21 cellular contexts compared by ENCODE assay signal in the genomic region with DNA sequence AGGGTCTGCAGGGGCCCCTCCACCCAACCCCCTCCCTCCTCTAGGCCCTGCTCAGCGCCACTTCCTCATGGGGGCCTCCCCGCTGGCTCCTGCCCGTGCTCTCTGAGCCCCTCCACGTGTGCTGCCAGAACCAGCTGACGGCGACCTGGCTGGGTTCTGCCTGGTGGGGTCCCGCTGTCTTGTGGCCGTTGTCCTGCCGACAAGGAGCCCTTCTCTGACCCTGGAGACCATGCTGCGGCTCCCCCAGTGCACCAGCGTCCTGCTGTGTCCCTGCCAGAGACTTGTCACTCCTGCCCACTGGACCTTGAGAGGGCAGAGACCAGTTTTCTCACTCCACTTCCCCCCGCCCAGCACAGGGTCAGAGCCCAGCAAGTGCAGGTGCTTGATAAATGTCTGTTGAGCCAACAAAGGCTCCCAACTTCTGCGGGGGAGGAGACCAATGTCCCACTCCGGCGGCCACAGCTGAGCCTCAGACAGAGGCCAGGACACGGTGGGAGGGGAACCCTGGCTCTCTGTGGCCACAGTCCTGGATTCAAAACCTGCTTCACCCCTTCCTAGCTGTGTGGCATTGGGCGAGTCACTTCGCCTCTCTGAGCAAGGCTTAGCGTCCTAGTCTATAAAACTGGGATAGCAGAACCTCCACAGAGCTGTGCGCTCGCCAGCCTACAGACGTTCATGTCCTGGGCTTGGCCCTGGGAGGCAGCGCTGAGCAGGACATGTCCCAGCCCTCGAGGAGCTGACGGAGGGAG. TPM values are rescaled to one million over a fixed set of nuclear protein-coding genes. Genes with fewer than 3 reads are reported as not detected.
DNase-seq lines count a peak whose midpoint lies in the region; ATAC-seq, FAIRE-seq and TF ChIP-seq lines count a peak whose summit lies in the region.
"Had no signal": no experiment of that assay in that cellular context is flagged by ENCODE, and none has a peak within 500 bp of the region (broad histone marks: within the 10 kb centered on the region; RNA-seq: fewer than 3 reads in every experiment).

No MANE protein-coding gene starts in this region.

- TF ChIP-seq EP300 in HepG2 (IDR thresholded peaks at IDR 0.05; ENCODE audit: low read depth in 2 of 2, low read length in 2 of 2) (peak in 1 of 2 experiments; percentile 14; a peak in 1 of 4 replicates), HepG2 (CRISPR knock-in tag; IDR thresholded peaks at IDR 0.05; ENCODE audit: borderline replicate concordance) (no peak)

- peak overlapping the region in 2 of 3 experiments; percentile 35 to 57; a peak in 2 of 7 replicates for H3K27ac Mint-ChIP-seq in H9
- no peak overlapping the region for H3K27ac Mint-ChIP-seq in CD8-positive, alpha-beta memory T cell
- H3K27ac Mint-ChIP-seq: activated CD8-positive, alpha-beta T cell treated with anti-CD3 and anti-CD28 coated beads for 36 hours; stimulated activated memory B cell treated with anti-CD40 and anti-IgM and Interleukin-4, amounts not matched to agents 10 μg/mL and 1 μg/mL and 100 μg/mL, for 72 hours; type B pancreatic cell had no signal

- H3K9me3 Mint-ChIP-seq in H9: no peaks in the 10 kb centered on the region
- H3K9me3 Mint-ChIP-seq in CD8-positive, alpha-beta memory T cell: no peaks in the 10 kb centered on the region
- H3K9me3 Mint-ChIP-seq: activated CD8-positive, alpha-beta T cell treated with anti-CD3 and anti-CD28 coated beads for 36 hours; central memory CD8-positive, alpha-beta T cell; effector memory CD8-positive, alpha-beta T cell; stimulated activated memory B cell treated with anti-CD40 and anti-IgM and Interleukin-4, amounts not matched to agents 10 μg/mL and 1 μg/mL and 100 μg/mL, for 72 hours; type B pancreatic cell had no signal

- H3K4ac ChIP-seq in H9 (ENCODE audit: low read depth, low read length): no peak overlapping the region

- no peak overlapping the region for H2BK20ac ChIP-seq in H9 (ENCODE audit: low read depth, low read length, poor library complexity, severe bottlenecking)

- no CpG with 5 or more reads among the region's 25 CpGs for WGBS in H9 (ENCODE audit: extremely low coverage, insufficient read length, low lambda C conversion rate)
- WGBS in HepG2 (ENCODE audit: low lambda C conversion rate): 57% methylated on average over 13 of the region's 25 CpGs

- CTCF ChIA-PET in HepG2 (lab: Yijun Ruan, JAX; ENCODE audit: low intra/inter-chr PET ratio, low total read pairs): interaction anchor here (0.6 kb wide), 1 partner anchor 12 kb away, joined by 3 read pairs; no protein-coding TSS in a partner anchor
- CTCF ChIA-PET in CD8-positive, alpha-beta memory T cell (lab: Charles Lee): interaction anchor here (2.5 kb wide), 1 partner anchor 11 kb away, joined by 9 read pairs; no protein-coding TSS in a partner anchor

- no peak overlapping the region; a peak in 1 of 5 replicates for H3K4me3 Mint-ChIP-seq in H9
- H3K4me3 Mint-ChIP-seq in CD8-positive, alpha-beta memory T cell: no peak overlapping the region
- H3K4me3 Mint-ChIP-seq: activated CD8-positive, alpha-beta T cell treated with anti-CD3 and anti-CD28 coated beads for 36 hours; central memory CD8-positive, alpha-beta T cell; effector memory CD8-positive, alpha-beta T cell; stimulated activated memory B cell treated with anti-CD40 and anti-IgM and Interleukin-4, amounts not matched to agents 10 μg/mL and 1 μg/mL and 100 μg/mL, for 72 hours; type B pancreatic cell had no signal

- no peaks in the 10 kb centered on the region for H3K9me3 ChIP-seq in H9 (ENCODE audit: control insufficient read depth, low read depth, low read length)
- H3K9me3 ChIP-seq in WERI-Rb-1 (ENCODE audit: severe bottlenecking): no peaks in the 10 kb centered on the region
- H3K9me3 ChIP-seq in HepG2 (ENCODE audit: low read length): no peaks in the 10 kb centered on the region
- no peaks in the 10 kb centered on the region for H3K9me3 ChIP-seq in CD8-positive, alpha-beta memory T cell (ENCODE audit: low read length)

- peak; percentile 67 for FAIRE-seq in HepG2 (lab: Jason Lieb, UNC)
- FAIRE-seq: GM12892 had no signal

- TF ChIP-seq RAD21 in HepG2 (CRISPR knock-in tag; IDR thresholded peaks at IDR 0.05): no peak; the same call in 1 of the 2 replicates

- H3K79me2 ChIP-seq in H9 (ENCODE audit: insufficient read depth, low read length): no peaks in the 10 kb centered on the region
- H3K79me2 ChIP-seq in HepG2 (ENCODE audit: insufficient read depth, low read length): no peaks in the 10 kb centered on the region
- H3K79me2 ChIP-seq: parathyroid adenoma had no signal

- no peaks in the 10 kb centered on the region for H3K4me1 ChIP-seq in H9 (ENCODE audit: insufficient read depth, low read length)
- H3K4me1 ChIP-seq in HepG2 (ENCODE audit: insufficient read depth, low read length): peaks cover 63% of the 10 kb centered on the region
- peaks cover 22% of the 10 kb centered on the region for H3K4me1 ChIP-seq in CD8-positive, alpha-beta memory T cell (ENCODE audit: insufficient read depth, low read length)
- H3K4me1 ChIP-seq: parathyroid adenoma had no signal

- TF ChIP-seq CTCF in H9 (conservative IDR thresholded peaks at IDR 0.05) (no peak), WERI-Rb-1 (IDR thresholded peaks at IDR 0.05; ENCODE audit: low read depth, low read length) (peak; percentile 38; the same call in 1 of the 2 replicates), HepG2 (CRISPR knock-in tag; IDR thresholded peaks at IDR 0.05) (peak; percentile 14; the same call in 1 of the 2 replicates)

- H4K8ac ChIP-seq in H9 (replicated peaks; ENCODE audit: insufficient read length, low read depth, low read length): no peak overlapping the region

- H3K18ac ChIP-seq in H9 (ENCODE audit: insufficient read length, low read depth, low read length): no peak overlapping the region

- H3K4me3 ChIP-seq in WERI-Rb-1 (ENCODE audit: low read depth, low read length): no peak overlapping the region
- H3K4me3 ChIP-seq in HepG2 (replicated peaks in 1 of 3; ENCODE audit: insufficient read depth in 1 of 3, low read depth in 2 of 3, low read length in 3 of 3): peak overlapping the region in 1 of 3 experiments; percentile 72; a peak in 2 of 6 replicates
- H3K4me3 ChIP-seq in CD8-positive, alpha-beta memory T cell (ENCODE audit: low read length): no peak overlapping the region

- peaks cover 12 to 22% of the 10 kb centered on the region in 2 experiments for H3K4me1 Mint-ChIP-seq in H9
- peaks cover 8 to 16% (median 8%) of the 10 kb centered on the region in 3 donors for H3K4me1 Mint-ChIP-seq in CD8-positive, alpha-beta memory T cell

- H3K27ac ChIP-seq in H9 (ENCODE audit: insufficient read length, low read depth, low read length) (no peak overlapping the region), WERI-Rb-1 (peak overlapping the region; percentile 34), HepG2 (ENCODE audit: extremely low read length, insufficient read depth, low read length) (peak overlapping the region; percentile 90)
- H3K27ac ChIP-seq in CD8-positive, alpha-beta memory T cell (ENCODE audit: low read depth, low read length): no peak overlapping the region
- H3K27ac ChIP-seq: parathyroid adenoma had no signal

- no peak overlapping the region for H3T11ph ChIP-seq in H9 (ENCODE audit: low read length)

- no peak overlapping the region for H4K91ac ChIP-seq in H9 (ENCODE audit: insufficient read length, low read depth, low read length)

- no peak overlapping the region for H3K23ac ChIP-seq in H9 (ENCODE audit: insufficient read length, low read depth, low read length)

- in situ Hi-C loops in HepG2 (cut with HindIII; ENCODE audit: extremely low pct_ligation_motif_present, low pct_unique_long_range_greater_than_20kb): no loop called here

- no peaks in the 10 kb centered on the region for H3K27me3 ChIP-seq in H9 (ENCODE audit: insufficient read depth, low read length)
- no peaks in the 10 kb centered on the region for H3K27me3 ChIP-seq in WERI-Rb-1 (ENCODE audit: insufficient read depth, low read depth, severe bottlenecking)
- no peaks in the 10 kb centered on the region for H3K27me3 ChIP-seq in HepG2 (ENCODE audit: control insufficient read depth in 1 of 2, insufficient read depth in 2 of 2, low read length in 2 of 2)
- no peaks in the 10 kb centered on the region for H3K27me3 ChIP-seq in CD8-positive, alpha-beta memory T cell (ENCODE audit: insufficient read depth, low read length, poor library complexity, severe bottlenecking)

- no peak overlapping the region for H2BK5ac ChIP-seq in H9 (ENCODE audit: insufficient read length, low read length)

- H3K36me3 Mint-ChIP-seq in H9 (ENCODE audit: insufficient read depth in 1 of 3, low read depth in 3 of 3): no peaks in the 10 kb centered on the region
- H3K36me3 Mint-ChIP-seq in CD8-positive, alpha-beta memory T cell: no peaks in the 10 kb centered on the region
- H3K36me3 Mint-ChIP-seq: stimulated activated memory B cell treated with anti-CD40 and anti-IgM and Interleukin-4, amounts not matched to agents 10 μg/mL and 1 μg/mL and 100 μg/mL, for 72 hours; type B pancreatic cell had no signal

- no peak overlapping the region for H3K56ac ChIP-seq in H9 (ENCODE audit: insufficient read length, low read depth, low read length)

- peaks cover 2% of the 10 kb centered on the region for H3K23me2 ChIP-seq in H9 (ENCODE audit: insufficient read length, low read depth, low read length, poor library complexity, severe bottlenecking)

- H2AK5ac ChIP-seq in H9 (ENCODE audit: insufficient read length, low read length): no peak overlapping the region

- H3K79me1 ChIP-seq in H9 (ENCODE audit: insufficient read depth, low read depth, low read length, poor library complexity, severe bottlenecking): no peaks in the 10 kb centered on the region

- no peak overlapping the region for H4K5ac ChIP-seq in H9 (ENCODE audit: insufficient read length, low read depth, low read length)

- H2BK15ac ChIP-seq in H9 (ENCODE audit: low read depth, low read length): no peak overlapping the region

- POLR2A ChIA-PET in HepG2 (lab: Yijun Ruan, JAX): interaction anchor here (2.0 to 6.2 kb wide), 3 partner anchors 25 to 253 kb away, joined by 10 to 156 read pairs (median 10); a partner anchor contains a TSS
- POLR2A ChIA-PET in CD8-positive, alpha-beta memory T cell (lab: Charles Lee): no interaction called here

- H3K9ac ChIP-seq in H9 (ENCODE audit: extremely low read depth, insufficient read length, low read length) (no peak overlapping the region), HepG2 (ENCODE audit: insufficient read depth, low read depth, low read length) (peak overlapping the region; percentile 47)
- H3K9ac ChIP-seq: parathyroid adenoma had no signal

- BruUV-seq in HepG2 (replicated peaks; lab: Mats Ljungman, UMichigan): no TSS peak

- H2BK120ac ChIP-seq in H9 (ENCODE audit: low read depth, low read length, poor library complexity, severe bottlenecking): no peak overlapping the region

- TF ChIP-seq POLR2A in HepG2 (IDR thresholded peaks at IDR 0.05; ENCODE audit: insufficient read depth in 1 of 2, low read depth in 2 of 2, low read length in 2 of 2): peak in 1 of 2 experiments; percentile 27; a peak in 1 of 4 replicates

- H3K27me3 Mint-ChIP-seq in H9 (ENCODE audit: low read depth): no peaks in the 10 kb centered on the region; the same call in 1 of the 2 replicates
- H3K27me3 Mint-ChIP-seq in CD8-positive, alpha-beta memory T cell: peaks cover 7 to 13% of the 10 kb centered on the region in 2 donors
- H3K27me3 Mint-ChIP-seq: activated CD8-positive, alpha-beta T cell treated with anti-CD3 and anti-CD28 coated beads for 36 hours; type B pancreatic cell had no signal

- no peak overlapping the region for H2BK12ac ChIP-seq in H9 (ENCODE audit: insufficient read length, low read depth, low read length)

- H3K4me2 ChIP-seq in H9 (ENCODE audit: insufficient read depth, insufficient read length, low read length) (no peak overlapping the region), HepG2 (ENCODE audit: low read depth, low read length) (peak overlapping the region; percentile 88)

- DNase-seq in H9 (peak; percentile 34), WERI-Rb-1 (peak; percentile 46), HepG2 (ENCODE audit: low spot score) (peak; percentile 58), retina (peak; percentile 25), GOT3 (lab: John Stamatoyannopoulos, UW) (no peak)
- no peak for DNase-seq in CD8-positive, alpha-beta memory T cell
- DNase-seq: activated CD8-positive, alpha-beta T cell treated with anti-CD3 and anti-CD28 coated beads for 36 hours; effector memory CD8-positive, alpha-beta T cell; GF-D8; hypothalamus; KG1; NCI-H1092; NCI-H748 treated with DMSO at 0.1 percent for 48 hours; PC-3 had no signal

- no peaks in the 10 kb centered on the region for H3K36me3 ChIP-seq in WERI-Rb-1
- 0 out of 5 replicates have a peak, but pooled peaks cover 0 to 1% of the 10 kb centered on the region in 2 experiments for H3K36me3 ChIP-seq in HepG2 (replicated peaks in 1 of 2; ENCODE audit: control insufficient read depth in 1 of 2, insufficient read depth in 2 of 2, low read length in 2 of 2)
- H3K36me3 ChIP-seq in CD8-positive, alpha-beta memory T cell (ENCODE audit: insufficient read depth, low read length): no peaks in the 10 kb centered on the region

- intact Hi-C loops in HepG2 (cut with micrococcal nuclease; ENCODE audit: unreplicated experiment): no loop called here

- H3K14ac ChIP-seq in H9 (ENCODE audit: insufficient read depth, low read length): peak overlapping the region; percentile 39

- ATAC-seq in HepG2 (peak; percentile 18), GM21528 (IDR thresholded peaks at IDR 0.05; ENCODE audit: low FRiP score, unreplicated experiment) (no peak), HG03378 (IDR thresholded peaks at IDR 0.05; ENCODE audit: unreplicated experiment) (no peak)
- ATAC-seq: activated CD8-positive, alpha-beta T cell treated with anti-CD3 and anti-CD28 coated beads for 36 hours; effector memory CD8-positive, alpha-beta T cell; PC-3; stimulated activated memory B cell treated with anti-CD40 and anti-IgM and Interleukin-4, amounts not matched to agents 10 μg/mL and 1 μg/mL and 100 μg/mL, for 72 hours had no signal

- H4K20me1 ChIP-seq in H9 (ENCODE audit: control insufficient read depth, insufficient read depth, insufficient read length): no peaks in the 10 kb centered on the region
- H4K20me1 ChIP-seq in HepG2 (ENCODE audit: insufficient read depth, low read length): no peaks in the 10 kb centered on the region

- H2AFZ ChIP-seq in H9 (ENCODE audit: low read length): no peak overlapping the region
- no peak overlapping the region for H2AFZ ChIP-seq in HepG2 (ENCODE audit: low read length)
- H2AFZ ChIP-seq: parathyroid adenoma had no signal

RNA-seq across cellular contexts. Expression of a gene that starts 24.8 kb away (rescaled TPM):
- total RNA-seq in H9 (2021): 5.3 TPM in 2 replicates
- total RNA-seq in HepG2 (2016; rRNA removed; fragmentation: Illumina TruSeq; extraction: Trizol): 32.5 and 34.9 TPM in 2 replicates
- total RNA-seq in HepG2 (2016; cell fraction: cytosol; rRNA removed; fragmentation: Illumina TruSeq; extraction: Trizol; ENCODE audit: low read depth): 5.5 and 6.4 TPM in 2 replicates
- total RNA-seq in HepG2 (2016; cell fraction: insoluble cytoplasmic fraction; rRNA removed; fragmentation: Illumina TruSeq; extraction: Trizol): 25.6 and 34.1 TPM in 2 replicates
- 13.0 TPM in 2 replicates for total RNA-seq in HepG2 (2016; cell fraction: membrane; rRNA removed; fragmentation: Illumina TruSeq; extraction: Trizol)
- total RNA-seq in HepG2 (2016; cell fraction: nucleus; rRNA removed; fragmentation: Illumina TruSeq; extraction: Trizol): 26.8 and 31.9 TPM in 2 replicates
- 11.6 and 15.6 TPM in 2 replicates for polyA plus RNA-seq in HepG2 (2011; rRNA removed)
- 6.1 and 10.1 TPM in 2 replicates for polyA plus RNA-seq in HepG2 (2011; cell fraction: cytosol; rRNA removed)
- 107 and 130 TPM in 2 replicates for polyA plus RNA-seq in HepG2 (2011; cell fraction: nucleus; rRNA removed)
- polyA plus RNA-seq in HepG2 (2012): 20.2 and 23.9 TPM in 2 replicates
- 4.0 and 4.1 TPM in 2 replicates for polyA plus RNA-seq in HepG2 (2016; cell fraction: cytosol; fragmentation: Illumina TruSeq; extraction: Trizol; ENCODE audit: low read depth)
- 23.4 and 31.6 TPM in 2 replicates for polyA plus RNA-seq in HepG2 (2016; cell fraction: insoluble cytoplasmic fraction; fragmentation: Illumina TruSeq; extraction: Trizol; ENCODE audit: low read depth)
- polyA plus RNA-seq in HepG2 (2016; cell fraction: membrane; fragmentation: Illumina TruSeq; extraction: Trizol; ENCODE audit: low read depth): 7.8 and 8.3 TPM in 2 replicates
- 46.0 and 50.9 TPM in 2 replicates for polyA plus RNA-seq in HepG2 (2016; cell fraction: nucleus; fragmentation: Illumina TruSeq; extraction: Trizol; ENCODE audit: insufficient read depth, low read depth)
- 55.5 TPM in 1 of 2 replicates, not detected in the other for polyA minus RNA-seq in HepG2 (2011; rRNA and poly(A)+ RNA removed; ENCODE audit: low replicate concordance)
- polyA minus RNA-seq in HepG2 (2011; cell fraction: cytosol; rRNA and poly(A)+ RNA removed): 17.1 and 19.0 TPM in 2 replicates
- polyA minus RNA-seq in HepG2 (2011; cell fraction: nucleus; rRNA and poly(A)+ RNA removed): 35.9 and 37.7 TPM in 2 replicates
- total RNA-seq in CD8-positive, alpha-beta memory T cell: 1 to 10 TPM; 1.3 to 2.0 TPM
- 1.8 TPM for polyA plus RNA-seq in CD8-positive, alpha-beta memory T cell

Comparison
In these comparisons a context has a peak if more than half of its experiments do, and no peak if none do; other contexts are left out.
1. DNase-seq: peak in H9 (single experiment), WERI-Rb-1 (single experiment), HepG2 (single experiment) and retina (single experiment); none in GOT3 (single experiment) and CD8-positive, alpha-beta memory T cell (0 of 5).
2. H3K27ac ChIP-seq: peak in WERI-Rb-1 (single experiment) and HepG2 (single experiment); none in H9 (single experiment) and CD8-positive, alpha-beta memory T cell (single experiment).
3. H3K27ac Mint-ChIP-seq: peak in H9 (2 of 3); none in CD8-positive, alpha-beta memory T cell (0 of 8).